14 cellular contexts compared by ENCODE assay signal in genomic region chr2:96618599-96619283, GRCh38.
A peak's percentile ranks its signal among the peaks of the same experiment; 100 is the strongest.
DNase-seq lines count a peak whose midpoint lies in the region; ATAC-seq and TF ChIP-seq lines count a peak whose summit lies in the region.
"Had no signal": no experiment of that assay in that cellular context is flagged by ENCODE, and none has a peak within 500 bp of the region (broad histone marks: within the 10 kb centered on the region; RNA-seq: fewer than 3 reads in every experiment).

No MANE protein-coding gene starts in this region.

- no peaks in the 10 kb centered on the region for H3K27me3 Mint-ChIP-seq in dendritic cell treated with granulocyte-macrophage colony-stimulating factor and Interleukin-4, amounts not matched to agents 40 ng/mL and 50 ng/mL, for 4 days
- no peaks in the 10 kb centered on the region for H3K27me3 Mint-ChIP-seq in nephron progenitor cell (ENCODE audit: low read depth, poor library complexity)
- H3K27me3 Mint-ChIP-seq: CD4-positive, CD25-positive, alpha-beta regulatory T cell; T-cell had no signal

- no peak overlapping the region for H2AFZ ChIP-seq in ACC112 (ENCODE audit: low read length, unreplicated experiment)

- H3K4me1 ChIP-seq in ACC112 (ENCODE audit: control insufficient read depth, insufficient read depth, low read length, unreplicated experiment), result peaks cover 37% of the 10 kb centered on the region

- no peak for TF ChIP-seq CTCF in nephron progenitor cell (IDR thresholded peaks at IDR 0.05)

- H3K79me2 ChIP-seq in ACC112 (ENCODE audit: control insufficient read depth, insufficient read depth, low read length, unreplicated experiment), result peaks cover 12% of the 10 kb centered on the region

- H3K9me3 Mint-ChIP-seq in dendritic cell treated with granulocyte-macrophage colony-stimulating factor and Interleukin-4, amounts not matched to agents 40 ng/mL and 50 ng/mL, for 4 days, result no peaks in the 10 kb centered on the region
- no peaks in the 10 kb centered on the region for H3K9me3 Mint-ChIP-seq in nephron progenitor cell
- H3K9me3 Mint-ChIP-seq: CD4-positive, CD25-positive, alpha-beta regulatory T cell; T-cell had no signal

- H3K27ac ChIP-seq in ACC112 (ENCODE audit: low read depth, low read length), result peak overlapping the region; percentile 90
- H3K27ac ChIP-seq: left ventricle myocardium inferior had no signal

- H3K36me3 ChIP-seq in ACC112 (ENCODE audit: insufficient read depth, low read length), result peaks cover 15% of the 10 kb centered on the region

- H3K36me3 Mint-ChIP-seq in dendritic cell treated with granulocyte-macrophage colony-stimulating factor and Interleukin-4, amounts not matched to agents 40 ng/mL and 50 ng/mL, for 4 days (ENCODE audit: low read depth), result peaks cover 57% of the 10 kb centered on the region
- peaks cover 56% of the 10 kb centered on the region for H3K36me3 Mint-ChIP-seq in nephron progenitor cell (ENCODE audit: low read depth)

- intact Hi-C loops in dendritic cell treated with granulocyte-macrophage colony-stimulating factor and Interleukin-4, amounts not matched to agents 40 ng/mL and 50 ng/mL, for 4 days (cut with micrococcal nuclease), result no loop called here

- H3K4me3 Mint-ChIP-seq in dendritic cell treated with granulocyte-macrophage colony-stimulating factor and Interleukin-4, amounts not matched to agents 40 ng/mL and 50 ng/mL, for 4 days, result no peak overlapping the region
- H3K4me3 Mint-ChIP-seq in nephron progenitor cell, result no peak overlapping the region
- H3K4me3 Mint-ChIP-seq: CD4-positive, CD25-positive, alpha-beta regulatory T cell; T-cell had no signal

- 0 out of 2 replicates have a peak overlapping the region, but pooled peaks have one; percentile 33 for H3K4me3 ChIP-seq in ACC112 (ENCODE audit: low read depth, low read length)
- H3K4me3 ChIP-seq: esophagus muscularis mucosa, left ventricle myocardium inferior had no signal

- no peaks in the 10 kb centered on the region for H3K27me3 ChIP-seq in ACC112 (ENCODE audit: insufficient read depth, low read length)
- H3K27me3 ChIP-seq: esophagus muscularis mucosa had no signal

- H3K4me1 Mint-ChIP-seq in dendritic cell treated with granulocyte-macrophage colony-stimulating factor and Interleukin-4, amounts not matched to agents 40 ng/mL and 50 ng/mL, for 4 days (ENCODE audit: low read depth), result peaks cover 55% of the 10 kb centered on the region
- H3K4me1 Mint-ChIP-seq in nephron progenitor cell, result peaks cover 13% of the 10 kb centered on the region

- ATAC-seq in HG02885 (IDR thresholded peaks at IDR 0.05; ENCODE audit: poor library complexity, unreplicated experiment) (no peak), HG03457 (IDR thresholded peaks at IDR 0.05; ENCODE audit: unreplicated experiment) (no peak)
- ATAC-seq: T-cell had no signal

- peak; percentile 98 for DNase-seq in HS-5 (ENCODE audit: low read depth)
- DNase-seq in nephron progenitor cell, result no peak
- no peak for DNase-seq in LoVo (ENCODE audit: low spot score)
- no peak for DNase-seq in germinal center (ENCODE audit: low spot score)
- DNase-seq: CD4-positive, CD25-positive, alpha-beta regulatory T cell; left ventricle myocardium inferior; NCI-H1436; stimulated activated CD4-positive, alpha-beta T cell treated with anti-CD3 and anti-CD28 coated beads, Interleukin-4, amount 100 ng/mL, for 4 hours; T-cell had no signal

- peak overlapping the region; percentile 96 for H3K27ac Mint-ChIP-seq in dendritic cell treated with granulocyte-macrophage colony-stimulating factor and Interleukin-4, amounts not matched to agents 40 ng/mL and 50 ng/mL, for 4 days
- peak overlapping the region; percentile 36 for H3K27ac Mint-ChIP-seq in nephron progenitor cell
